ENCODE assay signal across 16 cellular contexts in the genomic region with DNA sequence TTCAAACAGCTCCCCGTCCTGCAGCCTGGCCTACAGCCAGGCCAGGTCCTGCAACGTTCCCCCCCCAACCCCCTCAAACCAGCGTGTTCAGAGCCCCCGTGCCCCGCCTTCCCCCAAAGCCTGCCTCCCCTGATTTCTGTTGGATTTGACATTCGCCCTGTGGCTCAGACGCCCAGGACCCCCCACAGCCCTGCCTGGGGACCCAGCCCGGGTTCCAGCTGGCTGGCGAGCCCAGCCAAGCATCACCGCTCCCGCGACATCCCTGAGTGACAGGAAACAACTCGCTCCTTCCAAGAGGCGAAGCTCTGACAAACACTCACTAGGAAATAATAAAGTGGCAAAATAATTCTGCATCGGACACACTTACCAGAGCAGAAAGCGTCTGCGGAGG.
DNase-seq lines count a peak whose midpoint lies in the region; TF ChIP-seq lines count a peak whose summit lies in the region.
"Had no signal": no experiment of that assay in that cellular context is flagged by ENCODE, and none has a peak within 500 bp of the region (broad histone marks: within the 10 kb centered on the region; RNA-seq: fewer than 3 reads in every experiment).

No MANE protein-coding gene starts in this region.

- H3K79me2 ChIP-seq in neural cell (replicated peaks; ENCODE audit: insufficient read depth, low read length): no peaks in the 10 kb centered on the region
- no peaks in the 10 kb centered on the region for H3K79me2 ChIP-seq in H9 (ENCODE audit: insufficient read depth, low read length)

- H4K20me1 ChIP-seq in BLaER1 (no peaks in the 10 kb centered on the region), neural cell (ENCODE audit: insufficient read depth) (no peaks in the 10 kb centered on the region), H9 (ENCODE audit: control insufficient read depth, insufficient read depth, insufficient read length) (no peaks in the 10 kb centered on the region)

- no peak overlapping the region for H3K4ac ChIP-seq in H9 (ENCODE audit: low read depth, low read length)

- H3F3A ChIP-seq in neural cell (ENCODE audit: insufficient read depth, low read length, poor library complexity, severe bottlenecking): no peaks in the 10 kb centered on the region

- H3K23me2 ChIP-seq in H9 (ENCODE audit: insufficient read length, low read depth, low read length, poor library complexity, severe bottlenecking): no peaks in the 10 kb centered on the region

- no peak overlapping the region for H2BK5ac ChIP-seq in H9 (ENCODE audit: insufficient read length, low read length)

- no peak overlapping the region for H3T11ph ChIP-seq in H9 (ENCODE audit: low read length)

- 89 to 94% methylated on average over 9 to 17 of the region's 17 CpGs for WGBS in endodermal cell (ENCODE audit: insufficient coverage in 1 of 2, insufficient read length in 1 of 2), 2 experiments
- no CpG with 5 or more reads among the region's 17 CpGs for WGBS in H9 (ENCODE audit: extremely low coverage, insufficient read length, low lambda C conversion rate)

- no peaks in the 10 kb centered on the region for H3K9me3 ChIP-seq in BLaER1
- H3K9me3 ChIP-seq in endodermal cell (ENCODE audit: control insufficient read depth, low read length): no peaks in the 10 kb centered on the region
- H3K9me3 ChIP-seq in neural cell (ENCODE audit: low read length): no peaks in the 10 kb centered on the region
- no peaks in the 10 kb centered on the region for H3K9me3 ChIP-seq in effector memory CD4-positive, alpha-beta T cell (ENCODE audit: control insufficient read depth, low read length)
- no peaks in the 10 kb centered on the region for H3K9me3 ChIP-seq in H9 (ENCODE audit: control insufficient read depth, low read depth, low read length)

- TF ChIP-seq EP300 in neural cell (conservative IDR thresholded peaks at IDR 0.05; ENCODE audit: poor library complexity, severe bottlenecking): no peak

- POLR2A ChIA-PET in HEK293T (lab: Yijun Ruan, JAX): no interaction called here

- TF ChIP-seq RAD21 in neural cell (conservative IDR thresholded peaks at IDR 0.05): no peak

- 0 out of 2 replicates have a peak overlapping the region, but pooled peaks have one; percentile 54 for H3K9ac ChIP-seq in BLaER1
- no peak overlapping the region for H3K9ac ChIP-seq in endodermal cell (ENCODE audit: extremely low read depth, low read length, poor library complexity, severe bottlenecking)
- H3K9ac ChIP-seq in neural cell (ENCODE audit: low read length): no peak overlapping the region
- H3K9ac ChIP-seq in H9 (ENCODE audit: extremely low read depth, insufficient read length, low read length): no peak overlapping the region

- H3K9me2 ChIP-seq in neural cell (ENCODE audit: insufficient read depth, low read length): no peaks in the 10 kb centered on the region

- H3K36me3 ChIP-seq in BLaER1 (no peaks in the 10 kb centered on the region), endodermal cell (ENCODE audit: control insufficient read depth, insufficient read depth, low read length) (no peaks in the 10 kb centered on the region), neural cell (ENCODE audit: insufficient read depth, low read length) (no peaks in the 10 kb centered on the region)
- no peaks in the 10 kb centered on the region for H3K36me3 ChIP-seq in effector memory CD4-positive, alpha-beta T cell (ENCODE audit: control insufficient read depth, insufficient read depth, low read length)
- H3K36me3 ChIP-seq: HAP-1 had no signal

- CTCF ChIA-PET in HEK293T (lab: Yijun Ruan, JAX): no interaction called here

- H3K56ac ChIP-seq in H9 (ENCODE audit: insufficient read length, low read depth, low read length): no peak overlapping the region

- no peak overlapping the region for H2AK5ac ChIP-seq in H9 (ENCODE audit: insufficient read length, low read length)

- H2BK120ac ChIP-seq in H9 (ENCODE audit: low read depth, low read length, poor library complexity, severe bottlenecking): no peak overlapping the region

- no peaks in the 10 kb centered on the region for H3K79me1 ChIP-seq in H9 (ENCODE audit: insufficient read depth, low read depth, low read length, poor library complexity, severe bottlenecking)

- H4K5ac ChIP-seq in H9 (ENCODE audit: insufficient read length, low read depth, low read length): no peak overlapping the region

- no peak overlapping the region for H2BK12ac ChIP-seq in H9 (ENCODE audit: insufficient read length, low read depth, low read length)

- H3K4me1 ChIP-seq in BLaER1 (peaks cover 23% of the 10 kb centered on the region), endodermal cell (ENCODE audit: control insufficient read depth, insufficient read depth, low read length) (no peaks in the 10 kb centered on the region), H9 (ENCODE audit: insufficient read depth, low read length) (no peaks in the 10 kb centered on the region)
- no peaks in the 10 kb centered on the region for H3K4me1 ChIP-seq in effector memory CD4-positive, alpha-beta T cell (ENCODE audit: control insufficient read depth, insufficient read depth, low read length, poor library complexity, severe bottlenecking)
- H3K4me1 ChIP-seq: HAP-1 had no signal

- peak; percentile 2 for DNase-seq in HEK293T (ENCODE audit: extremely low spot score)
- DNase-seq in endodermal cell: peak; percentile 30
- no peak for DNase-seq in effector memory CD4-positive, alpha-beta T cell
- DNase-seq in H9: no peak
- no peak for DNase-seq in NCI-H2107 treated with DMSO at 0.1 percent for 48 hours (lab: John Stamatoyannopoulos, UW; ENCODE audit: unreplicated experiment)
- no peak for DNase-seq in head of caudate nucleus
- DNase-seq: ACHN; CD4-positive, alpha-beta memory T cell; DMS79; GOT3; HFFc6 had no signal

- no peaks in the 10 kb centered on the region for H3K27me3 ChIP-seq in BLaER1
- no peaks in the 10 kb centered on the region for H3K27me3 ChIP-seq in endodermal cell (ENCODE audit: control insufficient read depth, insufficient read depth, low read length, poor library complexity, severe bottlenecking)
- H3K27me3 ChIP-seq in neural cell (ENCODE audit: insufficient read depth, low read depth, low read length): no peaks in the 10 kb centered on the region
- no peaks in the 10 kb centered on the region for H3K27me3 ChIP-seq in effector memory CD4-positive, alpha-beta T cell (replicated peaks; ENCODE audit: control insufficient read depth, insufficient read depth, low read length, poor library complexity, severe bottlenecking)
- no peaks in the 10 kb centered on the region for H3K27me3 ChIP-seq in H9 (ENCODE audit: insufficient read depth, low read length)

- H3K27ac Mint-ChIP-seq in endodermal cell (no peak overlapping the region), H9 (no peak overlapping the region)
- H3K27ac Mint-ChIP-seq: CD4-positive, alpha-beta memory T cell; HFFc6 had no signal

- H3K4me1 Mint-ChIP-seq in endodermal cell (no peaks in the 10 kb centered on the region), H9 (no peaks in the 10 kb centered on the region)

- no peak for TF ChIP-seq CTCF in endodermal cell (conservative IDR thresholded peaks at IDR 0.05)
- TF ChIP-seq CTCF in neural cell (IDR thresholded peaks at IDR 0.05; ENCODE audit: poor library complexity, severe bottlenecking): no peak
- TF ChIP-seq CTCF in H9 (conservative IDR thresholded peaks at IDR 0.05): no peak

- intact Hi-C loops in head of caudate nucleus (cut with DNase I): loop anchor here (10.0 kb wide), 1 partner anchor 259 kb away; no protein-coding TSS in a partner anchor

- no peaks in the 10 kb centered on the region for H3K36me3 Mint-ChIP-seq in endodermal cell (ENCODE audit: low read depth)
- no peaks in the 10 kb centered on the region for H3K36me3 Mint-ChIP-seq in H9 (ENCODE audit: insufficient read depth in 1 of 3, low read depth in 3 of 3)
- H3K36me3 Mint-ChIP-seq: CD4-positive, alpha-beta memory T cell had no signal

- H4K91ac ChIP-seq in H9 (ENCODE audit: insufficient read length, low read depth, low read length): no peak overlapping the region

- H2AFZ ChIP-seq in neural cell (ENCODE audit: low read depth, low read length) (no peak overlapping the region), H9 (ENCODE audit: low read length) (no peak overlapping the region)

- H3K9me3 Mint-ChIP-seq in endodermal cell (peaks cover 3% of the 10 kb centered on the region), H9 (no peaks in the 10 kb centered on the region)
- H3K9me3 Mint-ChIP-seq: HFFc6 had no signal

- H2BK15ac ChIP-seq in H9 (ENCODE audit: low read depth, low read length): no peak overlapping the region

- peak overlapping the region; percentile 72 for H3K27ac ChIP-seq in BLaER1
- H3K27ac ChIP-seq in endodermal cell (ENCODE audit: low read depth, low read length): no peak overlapping the region
- H3K27ac ChIP-seq in neural cell (ENCODE audit: low read length): peak overlapping the region; percentile 16
- no peak overlapping the region for H3K27ac ChIP-seq in effector memory CD4-positive, alpha-beta T cell (ENCODE audit: insufficient read depth, low read length, poor library complexity, severe bottlenecking)
- no peak overlapping the region for H3K27ac ChIP-seq in H9 (ENCODE audit: insufficient read length, low read depth, low read length)
- H3K27ac ChIP-seq: C4-2B, HL-60 had no signal

- H3K4me2 ChIP-seq in BLaER1 (peak overlapping the region; percentile 75), neural cell (ENCODE audit: low read length) (no peak overlapping the region), H9 (ENCODE audit: insufficient read depth, insufficient read length, low read length) (no peak overlapping the region)

- H2BK20ac ChIP-seq in H9 (ENCODE audit: low read depth, low read length, poor library complexity, severe bottlenecking): no peak overlapping the region

- H3K14ac ChIP-seq in H9 (ENCODE audit: insufficient read depth, low read length): no peak overlapping the region

- no peak overlapping the region for H3K4me3 Mint-ChIP-seq in endodermal cell
- no peak overlapping the region for H3K4me3 Mint-ChIP-seq in H9
- H3K4me3 Mint-ChIP-seq: CD4-positive, alpha-beta memory T cell; HFFc6 had no signal

- H3K23ac ChIP-seq in H9 (ENCODE audit: insufficient read length, low read depth, low read length): no peak overlapping the region

- H4K8ac ChIP-seq in H9 (replicated peaks; ENCODE audit: insufficient read length, low read depth, low read length): no peak overlapping the region

- H3K18ac ChIP-seq in H9 (ENCODE audit: insufficient read length, low read depth, low read length): no peak overlapping the region

- H3K27me3 Mint-ChIP-seq in endodermal cell (ENCODE audit: insufficient read depth): peaks cover 3% of the 10 kb centered on the region
- peaks cover 6% of the 10 kb centered on the region for H3K27me3 Mint-ChIP-seq in H9 (ENCODE audit: low read depth)

- no peak overlapping the region for H3K4me3 ChIP-seq in BLaER1
- H3K4me3 ChIP-seq in endodermal cell (ENCODE audit: low read length): no peak overlapping the region
- H3K4me3 ChIP-seq in neural cell (ENCODE audit: low read length): no peak overlapping the region
- no peak overlapping the region for H3K4me3 ChIP-seq in effector memory CD4-positive, alpha-beta T cell (ENCODE audit: insufficient read depth, low read depth, low read length, poor library complexity, severe bottlenecking)
- H3K4me3 ChIP-seq: HAP-1 had no signal

TF ChIP-seq in HEK293T, 16 proteins besides CTCF, POLR2A, EP300 and RAD21 (continues in another document):
- TF ChIP-seq LEF1 (IDR thresholded peaks at IDR 0.05; ENCODE audit: borderline replicate concordance) (no peak), L3MBTL2 (conservative IDR thresholded peaks at IDR 0.05) (no peak)

TF ChIP-seq in neural cell, 6 proteins besides CTCF, POLR2A, EP300 and RAD21 (continues in another document):
- TF ChIP-seq SMC3 (conservative IDR thresholded peaks at IDR 0.05; ENCODE audit: poor library complexity): no peak

Comparison
In these comparisons a context has a peak if more than half of its experiments do, and no peak if none do; other contexts are left out.
1. H3K27ac ChIP-seq: peak in BLaER1 (single experiment) and neural cell (single experiment); none in endodermal cell (single experiment), effector memory CD4-positive, alpha-beta T cell (single experiment) and H9 (single experiment).
2. DNase-seq: peak in HEK293T (single experiment) and endodermal cell (single experiment); none in effector memory CD4-positive, alpha-beta T cell (0 of 3), H9 (single experiment), NCI-H2107 treated with DMSO at 0.1 percent for 48 hours (single experiment) and head of caudate nucleus (0 of 42).